In genomic region chr6:26271640-26272090, GRCh38 we compare ENCODE assay signal across 8 cellular contexts.
DNase-seq lines count a peak whose midpoint lies in the region; ATAC-seq and TF ChIP-seq lines count a peak whose summit lies in the region.

No MANE protein-coding gene starts in this region.

- H3K27ac ChIP-seq in A673 (ENCODE audit: low read depth, low read length, poor library complexity, severe bottlenecking) (peak overlapping the region; percentile 94), caudate nucleus (ENCODE audit: low read depth, low read length) (peak overlapping the region; percentile 55)

- no peak for DNase-seq in A673 (ENCODE audit: low spot score)
- DNase-seq in caudate nucleus (lab: John Stamatoyannopoulos, UW): no peak
- no peak for DNase-seq in SKM-1 treated with dmso at 0.1 percent for 144 hours (lab: John Stamatoyannopoulos, UW; ENCODE audit: unreplicated experiment)
- no peak for DNase-seq in hypothalamus (lab: John Stamatoyannopoulos, UW)
- DNase-seq in G401 (ENCODE audit: low spot score): no peak
- no peak for DNase-seq in central memory CD4-positive, alpha-beta T cell

- POLR2A ChIA-PET in A673 (lab: Charles Lee; ENCODE audit: low non-redundant PET): interaction anchor here (0.6 to 2.9 kb wide), 8 partner anchors 13 to 265 kb away, joined by 3 to 20 read pairs (median 6); a partner anchor contains a TSS

- CTCF ChIA-PET in A673 (lab: Charles Lee): no interaction called here

- intact Hi-C loops in A673 (cut with micrococcal nuclease; ENCODE audit: unreplicated experiment): loop anchor here (5.0 kb wide), 3 partner anchors 54 to 876 kb away; a partner anchor contains a TSS

- no peaks in the 10 kb centered on the region for H3K27me3 ChIP-seq in A673 (replicated peaks; ENCODE audit: insufficient read depth, low read depth, low read length, poor library complexity)
- no peaks in the 10 kb centered on the region for H3K27me3 ChIP-seq in mononuclear cell (ENCODE audit: insufficient read depth, low read length)

- TF ChIP-seq CTCF in A673 (conservative IDR thresholded peaks at IDR 0.05; ENCODE audit: low read depth, low read length): no peak

- H3K9me3 ChIP-seq in A673 (ENCODE audit: low read depth, low read length, poor library complexity, severe bottlenecking): no peaks in the 10 kb centered on the region
- H3K9me3 ChIP-seq in mononuclear cell (ENCODE audit: low read depth, low read length): no peaks in the 10 kb centered on the region

- peak; percentile 0 for ATAC-seq in GM21390 (IDR thresholded peaks at IDR 0.05; ENCODE audit: unreplicated experiment)

- peak overlapping the region; percentile 66 for H3K4me3 ChIP-seq in A673 (ENCODE audit: low read depth, low read length, poor library complexity, severe bottlenecking)
- peak overlapping the region; percentile 62 for H3K4me3 ChIP-seq in mononuclear cell (ENCODE audit: low read length)

- no peaks in the 10 kb centered on the region for H3K36me3 ChIP-seq in A673 (ENCODE audit: insufficient read depth, low read length, poor library complexity, severe bottlenecking)

- no TSS peak for BruUV-seq in A673 (replicated peaks; lab: Mats Ljungman, UMichigan)

- H3K4me1 ChIP-seq in A673 (ENCODE audit: insufficient read depth, low read length, poor library complexity, severe bottlenecking) (peaks cover 16% of the 10 kb centered on the region), mononuclear cell (ENCODE audit: insufficient read depth, low read length) (peaks cover 44% of the 10 kb centered on the region)

- in situ Hi-C loops in G401 (cut with HindIII; ENCODE audit: low sequenced_read_pairs): no loop called here
